Comparison of ENCODE assay signal across 12 cellular contexts in genomic region chr3:109059289-109059688, GRCh38. TPM values are rescaled to one million over a fixed set of nuclear protein-coding genes. Genes with fewer than 3 reads are reported as not detected.
DNase-seq lines count a peak whose midpoint lies in the region; ATAC-seq and TF ChIP-seq lines count a peak whose summit lies in the region.
"Had no signal": no experiment of that assay in that cellular context is flagged by ENCODE, and none has a peak within 500 bp of the region (broad histone marks: within the 10 kb centered on the region; RNA-seq: fewer than 3 reads in every experiment).

No MANE protein-coding gene starts in this region.

- H3K4me3 Mint-ChIP-seq in WTC11: no peak overlapping the region

- in situ Hi-C loops in ACHN (cut with HindIII; ENCODE audit: low pct_ligation_motif_present, low pct_unique_long_range_greater_than_20kb, low sequenced_read_pairs): no loop called here

- peak; percentile 61 for DNase-seq in medulla oblongata (ENCODE audit: extremely low spot score)
- DNase-seq in ACHN: no peak
- no peak for DNase-seq in effector memory CD4-positive, alpha-beta T cell
- DNase-seq in WTC11 (ENCODE audit: low spot score): no peak
- no peak for DNase-seq in KG1 (lab: John Stamatoyannopoulos, UW)
- DNase-seq: activated CD4-positive, alpha-beta T cell treated with anti-CD3 and anti-CD28 coated beads, Interleukin-2, amount 50 U/mL, for 1 hour; DMS79; NCI-H1436 had no signal

- no peak overlapping the region for H3K4me3 ChIP-seq in effector memory CD4-positive, alpha-beta T cell (ENCODE audit: insufficient read depth, low read depth, low read length, poor library complexity, severe bottlenecking)

- no peaks in the 10 kb centered on the region for H3K36me3 ChIP-seq in effector memory CD4-positive, alpha-beta T cell (ENCODE audit: control insufficient read depth, insufficient read depth, low read length)

- H3K27me3 ChIP-seq in effector memory CD4-positive, alpha-beta T cell (replicated peaks; ENCODE audit: control insufficient read depth, insufficient read depth, low read length, poor library complexity, severe bottlenecking): no peaks in the 10 kb centered on the region

- H3K9me3 Mint-ChIP-seq in WTC11: no peaks in the 10 kb centered on the region

- ATAC-seq in GM18867 (IDR thresholded peaks at IDR 0.05; ENCODE audit: unreplicated experiment): peak; percentile 85
- peak; percentile 82 for ATAC-seq in GM21737 (IDR thresholded peaks at IDR 0.05; ENCODE audit: unreplicated experiment)
- peak; percentile 80 for ATAC-seq in HG03460 (IDR thresholded peaks at IDR 0.05; ENCODE audit: unreplicated experiment)
- no peak for ATAC-seq in WTC11

- CTCF ChIA-PET in WTC11 (lab: Charles Lee): no interaction called here

- H3K27ac ChIP-seq in effector memory CD4-positive, alpha-beta T cell (ENCODE audit: insufficient read depth, low read length, poor library complexity, severe bottlenecking): no peak overlapping the region
- H3K27ac ChIP-seq: RWPE1 had no signal

- POLR2A ChIA-PET in WTC11 (lab: Charles Lee): no interaction called here

- no peak for TF ChIP-seq CTCF in WTC11 (IDR thresholded peaks at IDR 0.05)

- peaks cover 19% of the 10 kb centered on the region for H3K4me1 Mint-ChIP-seq in WTC11

- no peaks in the 10 kb centered on the region for H3K9me3 ChIP-seq in effector memory CD4-positive, alpha-beta T cell (ENCODE audit: control insufficient read depth, low read length)

- no peaks in the 10 kb centered on the region for H3K36me3 Mint-ChIP-seq in WTC11

- no peak overlapping the region for H3K27ac Mint-ChIP-seq in WTC11

- no peaks in the 10 kb centered on the region for H3K4me1 ChIP-seq in effector memory CD4-positive, alpha-beta T cell (ENCODE audit: control insufficient read depth, insufficient read depth, low read length, poor library complexity, severe bottlenecking)

- no peaks in the 10 kb centered on the region for H3K27me3 Mint-ChIP-seq in WTC11 (ENCODE audit: low read depth)

TF ChIP-seq in WTC11, 78 proteins besides CTCF, POLR2A, EP300 and RAD21:
- TF ChIP-seq ZNF532 (CRISPR knock-in tag; IDR thresholded peaks at IDR 0.05; ENCODE audit: borderline replicate concordance) (no peak), FOXK1 (CRISPR knock-in tag; IDR thresholded peaks at IDR 0.05) (no peak), ZNF219 (CRISPR knock-in tag; IDR thresholded peaks at IDR 0.05; ENCODE audit: borderline replicate concordance) (no peak), TP53 (CRISPR knock-in tag; IDR thresholded peaks at IDR 0.05) (no peak)
- TF ChIP-seq, protein P1, sequence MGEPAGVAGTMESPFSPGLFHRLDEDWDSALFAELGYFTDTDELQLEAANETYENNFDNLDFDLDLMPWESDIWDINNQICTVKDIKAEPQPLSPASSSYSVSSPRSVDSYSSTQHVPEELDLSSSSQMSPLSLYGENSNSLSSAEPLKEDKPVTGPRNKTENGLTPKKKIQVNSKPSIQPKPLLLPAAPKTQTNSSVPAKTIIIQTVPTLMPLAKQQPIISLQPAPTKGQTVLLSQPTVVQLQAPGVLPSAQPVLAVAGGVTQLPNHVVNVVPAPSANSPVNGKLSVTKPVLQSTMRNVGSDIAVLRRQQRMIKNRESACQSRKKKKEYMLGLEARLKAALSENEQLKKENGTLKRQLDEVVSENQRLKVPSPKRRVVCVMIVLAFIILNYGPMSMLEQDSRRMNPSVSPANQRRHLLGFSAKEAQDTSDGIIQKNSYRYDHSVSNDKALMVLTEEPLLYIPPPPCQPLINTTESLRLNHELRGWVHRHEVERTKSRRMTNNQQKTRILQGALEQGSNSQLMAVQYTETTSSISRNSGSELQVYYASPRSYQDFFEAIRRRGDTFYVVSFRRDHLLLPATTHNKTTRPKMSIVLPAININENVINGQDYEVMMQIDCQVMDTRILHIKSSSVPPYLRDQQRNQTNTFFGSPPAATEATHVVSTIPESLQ (CRISPR knock-in tag; IDR thresholded peaks at IDR 0.05): no peak
- TF ChIP-seq, protein P2, sequence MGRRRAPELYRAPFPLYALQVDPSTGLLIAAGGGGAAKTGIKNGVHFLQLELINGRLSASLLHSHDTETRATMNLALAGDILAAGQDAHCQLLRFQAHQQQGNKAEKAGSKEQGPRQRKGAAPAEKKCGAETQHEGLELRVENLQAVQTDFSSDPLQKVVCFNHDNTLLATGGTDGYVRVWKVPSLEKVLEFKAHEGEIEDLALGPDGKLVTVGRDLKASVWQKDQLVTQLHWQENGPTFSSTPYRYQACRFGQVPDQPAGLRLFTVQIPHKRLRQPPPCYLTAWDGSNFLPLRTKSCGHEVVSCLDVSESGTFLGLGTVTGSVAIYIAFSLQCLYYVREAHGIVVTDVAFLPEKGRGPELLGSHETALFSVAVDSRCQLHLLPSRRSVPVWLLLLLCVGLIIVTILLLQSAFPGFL (CRISPR knock-in tag; IDR thresholded peaks at IDR 0.05; ENCODE audit: borderline replicate concordance): no peak

RNA-seq across cellular contexts. Expression of gene MORC1, which starts 58.6 kb away (rescaled TPM):
- not detected in 3 replicates for total RNA-seq in WTC11 (2021)
